In genomic region chr9:98791147-98792095, GRCh38 we compare ENCODE assay signal across 8 cellular contexts. TPM values are rescaled to one million over a fixed set of nuclear protein-coding genes. Genes with fewer than 3 reads are reported as not detected.
DNase-seq lines count a peak whose midpoint lies in the region; ATAC-seq, FAIRE-seq and TF ChIP-seq lines count a peak whose summit lies in the region.

No MANE protein-coding gene starts in this region.

- H3K4me2 ChIP-seq in HepG2 (ENCODE audit: low read depth, low read length): no peak overlapping the region

- H3K9ac ChIP-seq in HepG2 (ENCODE audit: insufficient read depth, low read depth, low read length): no peak overlapping the region

- in situ Hi-C loops in HepG2 (cut with HindIII; ENCODE audit: extremely low pct_ligation_motif_present, low pct_unique_long_range_greater_than_20kb): no loop called here

- POLR2A ChIA-PET in HepG2 (lab: Yijun Ruan, JAX): no interaction called here

- H3K27me3 ChIP-seq in HepG2 (ENCODE audit: control insufficient read depth in 1 of 2, insufficient read depth in 2 of 2, low read length in 2 of 2): no peaks in the 10 kb centered on the region

- H3K4me1 ChIP-seq in HepG2 (ENCODE audit: insufficient read depth, low read length): peaks cover 11% of the 10 kb centered on the region

- CTCF ChIA-PET in HepG2 (lab: Yijun Ruan, JAX; ENCODE audit: low intra/inter-chr PET ratio, low total read pairs): interaction anchor here (0.9 kb wide), 1 partner anchor 476 kb away, joined by 6 read pairs; no protein-coding TSS in a partner anchor

- no peak overlapping the region for H3K27ac ChIP-seq in HepG2 (ENCODE audit: extremely low read length, insufficient read depth, low read length)

- H2AFZ ChIP-seq in HepG2 (ENCODE audit: low read length): no peak overlapping the region

- no peaks in the 10 kb centered on the region for H3K9me3 Mint-ChIP-seq in activated CD4-positive, alpha-beta T cell treated with anti-CD3 and anti-CD28 coated beads, Interleukin-2, amount 10 ng/mL, durations not matched to agents 24 days and 14 days

- no peak for TF ChIP-seq POLR2A in HepG2 (IDR thresholded peaks at IDR 0.05; ENCODE audit: insufficient read depth in 1 of 2, low read depth in 2 of 2, low read length in 2 of 2)

- no peaks in the 10 kb centered on the region for H3K36me3 Mint-ChIP-seq in activated CD4-positive, alpha-beta T cell treated with anti-CD3 and anti-CD28 coated beads, Interleukin-2, amount 10 ng/mL, durations not matched to agents 24 days and 14 days (ENCODE audit: low read depth)

- no peaks in the 10 kb centered on the region for H3K79me2 ChIP-seq in HepG2 (ENCODE audit: insufficient read depth, low read length)

- no peak overlapping the region for H3K4me3 ChIP-seq in HepG2 (replicated peaks in 1 of 3; ENCODE audit: insufficient read depth in 1 of 3, low read depth in 2 of 3, low read length in 3 of 3)

- peaks cover 22% of the 10 kb centered on the region for H3K4me1 Mint-ChIP-seq in activated CD4-positive, alpha-beta T cell treated with anti-CD3 and anti-CD28 coated beads, Interleukin-2, amount 10 ng/mL, durations not matched to agents 24 days and 14 days

- H3K36me3 ChIP-seq in HepG2 (replicated peaks in 1 of 2; ENCODE audit: control insufficient read depth in 1 of 2, insufficient read depth in 2 of 2, low read length in 2 of 2): peaks cover 0 to 6% of the 10 kb centered on the region in 2 experiments; a peak in 2 of 5 replicates

- ATAC-seq in GM19324 (IDR thresholded peaks at IDR 0.05; ENCODE audit: low FRiP score, unreplicated experiment): peak; percentile 66
- peak; percentile 90 for ATAC-seq in HepG2
- no peak for ATAC-seq in HG03097 (IDR thresholded peaks at IDR 0.05; ENCODE audit: low FRiP score, unreplicated experiment)

- H4K20me1 ChIP-seq in HepG2 (ENCODE audit: insufficient read depth, low read length): peaks cover 3% of the 10 kb centered on the region; the same call in 1 of the 2 replicates

- TF ChIP-seq RAD21 in HepG2 (CRISPR knock-in tag; IDR thresholded peaks at IDR 0.05): peak; percentile 46; the same call in 1 of the 2 replicates

- no peak overlapping the region for H3K4me3 Mint-ChIP-seq in activated CD4-positive, alpha-beta T cell treated with anti-CD3 and anti-CD28 coated beads, Interleukin-2, amount 10 ng/mL, durations not matched to agents 24 days and 14 days

- no peaks in the 10 kb centered on the region for H3K9me3 ChIP-seq in HepG2 (ENCODE audit: low read length)

- peak; percentile 90 for TF ChIP-seq CTCF in HepG2 (CRISPR knock-in tag; IDR thresholded peaks at IDR 0.05)

- BruUV-seq in HepG2 (replicated peaks; lab: Mats Ljungman, UMichigan): no TSS peak

- H3K27me3 Mint-ChIP-seq in activated CD4-positive, alpha-beta T cell treated with anti-CD3 and anti-CD28 coated beads, Interleukin-2, amount 10 ng/mL, durations not matched to agents 24 days and 14 days: peaks cover 7% of the 10 kb centered on the region

- H3K27ac Mint-ChIP-seq in activated CD4-positive, alpha-beta T cell treated with anti-CD3 and anti-CD28 coated beads, Interleukin-2, amount 10 ng/mL, durations not matched to agents 24 days and 14 days: no peak overlapping the region

- TF ChIP-seq EP300 in HepG2 (IDR thresholded peaks at IDR 0.05; ENCODE audit: low read depth in 2 of 2, low read length in 2 of 2): no peak
- no peak for TF ChIP-seq EP300 in HepG2 (CRISPR knock-in tag; IDR thresholded peaks at IDR 0.05; ENCODE audit: borderline replicate concordance)

- 62% methylated on average over 11 of the region's 16 CpGs for WGBS in HepG2 (ENCODE audit: low lambda C conversion rate)

- DNase-seq in C1 segment of cervical spinal cord (lab: John Stamatoyannopoulos, UW) (peak in 13 of 14 donors; percentile 15 to 81 (median 61)), M059J (ENCODE audit: low read depth) (peak; percentile 97), dermis microvascular lymphatic vessel endothelial cell (ENCODE audit: low read depth in 2 of 2) (peak; percentile 63 to 72), HepG2 (ENCODE audit: low spot score) (peak; percentile 50)
- DNase-seq in activated CD4-positive, alpha-beta T cell treated with anti-CD3 and anti-CD28 coated beads, Interleukin-2, amount 10 ng/mL, durations not matched to agents 24 days and 14 days: peak; percentile 91
- peak in 2 of 3 experiments; percentile 28 to 59 for DNase-seq in stimulated activated CD4-positive, alpha-beta T cell treated with anti-CD3 and anti-CD28 coated beads, TNF-alpha, amount 100 ng/mL, for 24 hours (ENCODE audit: low read depth in 3 of 3)

- intact Hi-C loops in activated CD4-positive, alpha-beta T cell treated with anti-CD3 and anti-CD28 coated beads, Interleukin-2, amount 10 ng/mL, durations not matched to agents 24 days and 14 days (cut with micrococcal nuclease): loop anchor here (1.0 to 5.0 kb wide), 3 partner anchors 254 to 476 kb away; no protein-coding TSS in a partner anchor
- intact Hi-C loops in HepG2 (cut with micrococcal nuclease; ENCODE audit: unreplicated experiment): no loop called here

- FAIRE-seq in HepG2 (lab: Jason Lieb, UNC): peak; percentile 64

TF ChIP-seq in HepG2, 621 proteins besides CTCF, POLR2A, EP300 and RAD21 (continues in another document):
- no peak for TF ChIP-seq KDM1A (CRISPR knock-in tag; IDR thresholded peaks at IDR 0.05)
- TF ChIP-seq AHR (CRISPR knock-in tag; IDR thresholded peaks at IDR 0.05): 0 out of 2 replicates have a peak, but pooled peaks have one; percentile 48
- TF ChIP-seq ZNF576 (CRISPR knock-in tag; IDR thresholded peaks at IDR 0.05): no peak
- no peak for TF ChIP-seq MAF1 (CRISPR knock-in tag; IDR thresholded peaks at IDR 0.05; ENCODE audit: borderline replicate concordance)
- TF ChIP-seq TEAD3 (CRISPR knock-in tag; optimal IDR thresholded peaks at IDR 0.05; ENCODE audit: borderline replicate concordance): peak; percentile 100

RNA-seq across cellular contexts. Expression of gene ANKS6, which starts 4.9 kb away (rescaled TPM):
- 4.4 and 14.2 TPM in 2 replicates for total RNA-seq in M059J (2014; rRNA removed; shearing (Covaris generic))
- total RNA-seq in activated CD4-positive, alpha-beta T cell treated with anti-CD3 and anti-CD28 coated beads, Interleukin-2, amount 10 ng/mL, durations not matched to agents 24 days and 14 days: 13.4 and 13.6 TPM in 2 replicates
- total RNA-seq in dermis microvascular lymphatic vessel endothelial cell (8.2 and 13.8 TPM in 2 replicates), HepG2 (2016; rRNA removed; fragmentation: Illumina TruSeq; extraction: Trizol) (7.0 and 8.8 TPM in 2 replicates)
- total RNA-seq in HepG2 (2016; cell fraction: cytosol; rRNA removed; fragmentation: Illumina TruSeq; extraction: Trizol; ENCODE audit: low read depth): 20.5 and 22.8 TPM in 2 replicates
- 6.5 and 9.0 TPM in 2 replicates for total RNA-seq in HepG2 (2016; cell fraction: insoluble cytoplasmic fraction; rRNA removed; fragmentation: Illumina TruSeq; extraction: Trizol)
- total RNA-seq in HepG2 (2016; cell fraction: membrane; rRNA removed; fragmentation: Illumina TruSeq; extraction: Trizol): 20.3 and 21.8 TPM in 2 replicates
- 4.9 and 8.5 TPM in 2 replicates for total RNA-seq in HepG2 (2016; cell fraction: nucleus; rRNA removed; fragmentation: Illumina TruSeq; extraction: Trizol)
- polyA plus RNA-seq in HepG2 (2011; rRNA removed): 9.5 and 10.7 TPM in 2 replicates
- polyA plus RNA-seq in HepG2 (2011; cell fraction: cytosol; rRNA removed): 8.8 and 12.0 TPM in 2 replicates
- polyA plus RNA-seq in HepG2 (2011; cell fraction: nucleus; rRNA removed): 24.5 and 25.8 TPM in 2 replicates
- 7.1 and 10.8 TPM in 2 replicates for polyA plus RNA-seq in HepG2 (2012)
- 26.8 and 27.0 TPM in 2 replicates for polyA plus RNA-seq in HepG2 (2016; cell fraction: cytosol; fragmentation: Illumina TruSeq; extraction: Trizol; ENCODE audit: low read depth)
- 6.2 and 8.9 TPM in 2 replicates for polyA plus RNA-seq in HepG2 (2016; cell fraction: insoluble cytoplasmic fraction; fragmentation: Illumina TruSeq; extraction: Trizol; ENCODE audit: low read depth)
- polyA plus RNA-seq in HepG2 (2016; cell fraction: membrane; fragmentation: Illumina TruSeq; extraction: Trizol; ENCODE audit: low read depth): 22.6 and 25.9 TPM in 2 replicates
- polyA plus RNA-seq in HepG2 (2016; cell fraction: nucleus; fragmentation: Illumina TruSeq; extraction: Trizol; ENCODE audit: insufficient read depth, low read depth): 15.9 and 18.2 TPM in 2 replicates
- polyA minus RNA-seq in HepG2 (2011; rRNA and poly(A)+ RNA removed; ENCODE audit: low replicate concordance): 12.2 and 13.0 TPM in 2 replicates
- 4.2 and 4.9 TPM in 2 replicates for polyA minus RNA-seq in HepG2 (2011; cell fraction: cytosol; rRNA and poly(A)+ RNA removed)
- polyA minus RNA-seq in HepG2 (2011; cell fraction: nucleus; rRNA and poly(A)+ RNA removed): 5.9 and 9.3 TPM in 2 replicates

RNA-seq across cellular contexts. Expression of gene GALNT12, which starts 16.0 kb away (rescaled TPM):
- 0.76 and 0.81 TPM in 2 replicates for total RNA-seq in M059J (2014; rRNA removed; shearing (Covaris generic))
- total RNA-seq in activated CD4-positive, alpha-beta T cell treated with anti-CD3 and anti-CD28 coated beads, Interleukin-2, amount 10 ng/mL, durations not matched to agents 24 days and 14 days: 2.8 and 3.6 TPM in 2 replicates
- 0.26 and 0.38 TPM in 2 replicates for total RNA-seq in dermis microvascular lymphatic vessel endothelial cell
- 0.07 TPM in 1 of 2 replicates, not detected in the other for total RNA-seq in HepG2 (2016; rRNA removed; fragmentation: Illumina TruSeq; extraction: Trizol)
- total RNA-seq in HepG2 (2016; cell fraction: cytosol; rRNA removed; fragmentation: Illumina TruSeq; extraction: Trizol; ENCODE audit: low read depth): not detected in 2 replicates
- total RNA-seq in HepG2 (2016; cell fraction: insoluble cytoplasmic fraction; rRNA removed; fragmentation: Illumina TruSeq; extraction: Trizol): not detected in 2 replicates
- total RNA-seq in HepG2 (2016; cell fraction: membrane; rRNA removed; fragmentation: Illumina TruSeq; extraction: Trizol): not detected in 2 replicates
- not detected in 2 replicates for total RNA-seq in HepG2 (2016; cell fraction: nucleus; rRNA removed; fragmentation: Illumina TruSeq; extraction: Trizol)
- 0.04 TPM in 1 of 2 replicates, not detected in the other for polyA plus RNA-seq in HepG2 (2011; rRNA removed)
- 0.05 and 0.13 TPM in 2 replicates for polyA plus RNA-seq in HepG2 (2011; cell fraction: cytosol; rRNA removed)
- polyA plus RNA-seq in HepG2 (2011; cell fraction: nucleus; rRNA removed): 0.58 TPM in 1 of 2 replicates, not detected in the other
- polyA plus RNA-seq in HepG2 (2012): not detected in 2 replicates
- polyA plus RNA-seq in HepG2 (2016; cell fraction: cytosol; fragmentation: Illumina TruSeq; extraction: Trizol; ENCODE audit: low read depth): not detected in 2 replicates
- not detected in 2 replicates for polyA plus RNA-seq in HepG2 (2016; cell fraction: insoluble cytoplasmic fraction; fragmentation: Illumina TruSeq; extraction: Trizol; ENCODE audit: low read depth)
- not detected in 2 replicates for polyA plus RNA-seq in HepG2 (2016; cell fraction: membrane; fragmentation: Illumina TruSeq; extraction: Trizol; ENCODE audit: low read depth)
- polyA plus RNA-seq in HepG2 (2016; cell fraction: nucleus; fragmentation: Illumina TruSeq; extraction: Trizol; ENCODE audit: insufficient read depth, low read depth): not detected in 2 replicates
- polyA minus RNA-seq in HepG2 (2011; rRNA and poly(A)+ RNA removed; ENCODE audit: low replicate concordance): 0.47 TPM in 1 of 2 replicates, not detected in the other
- polyA minus RNA-seq in HepG2 (2011; cell fraction: cytosol; rRNA and poly(A)+ RNA removed): not detected in 2 replicates
- not detected in 2 replicates for polyA minus RNA-seq in HepG2 (2011; cell fraction: nucleus; rRNA and poly(A)+ RNA removed)

Comparison
In these comparisons a context has a peak if more than half of its experiments do, and no peak if none do; other contexts are left out.
1. DNase-seq: peak in every context shown above with its lines; median percentile 97 in M059J; 91 in activated CD4-positive, alpha-beta T cell treated with anti-CD3 and anti-CD28 coated beads, Interleukin-2, amount 10 ng/mL, durations not matched to agents 24 days and 14 days; 68 in dermis microvascular lymphatic vessel endothelial cell; 61 in C1 segment of cervical spinal cord; 50 in HepG2; 44 in stimulated activated CD4-positive, alpha-beta T cell treated with anti-CD3 and anti-CD28 coated beads, TNF-alpha, amount 100 ng/mL, for 24 hours.